In the genomic region with DNA sequence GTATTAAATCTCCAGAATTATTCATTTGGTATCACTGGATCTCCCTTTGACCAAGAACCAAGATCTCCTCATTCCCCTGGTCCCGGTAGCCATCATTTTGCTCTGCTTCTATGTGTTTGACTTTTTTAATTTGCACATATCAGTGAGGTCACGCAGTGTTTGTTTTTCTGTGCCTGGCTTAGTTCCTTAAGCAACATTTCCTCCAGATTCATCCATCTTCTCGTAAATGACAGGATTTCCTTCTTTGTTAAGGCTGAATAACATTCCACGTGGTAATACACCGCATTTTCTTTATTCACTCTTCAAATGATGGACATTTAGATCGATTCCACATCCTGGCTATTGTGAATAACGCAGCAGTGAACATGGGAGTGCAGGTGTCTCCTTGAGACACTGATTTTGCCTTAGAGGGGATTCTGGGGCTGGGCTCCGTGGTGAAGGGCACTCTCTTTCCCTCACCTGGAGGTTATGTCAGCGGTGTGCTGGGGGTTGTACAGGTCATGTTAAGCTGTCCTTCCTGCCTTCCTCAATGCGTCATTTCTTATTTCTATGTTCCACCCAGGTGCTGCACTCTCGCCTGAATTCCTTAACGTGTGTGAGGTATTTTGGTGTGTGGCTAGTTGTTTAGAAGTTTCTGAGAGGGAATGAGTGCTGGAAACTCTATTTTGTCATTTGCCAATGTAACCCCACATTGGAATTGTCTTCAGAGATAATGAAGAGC, we compare ENCODE assay signal across 22 cellular contexts.
DNase-seq lines count a peak whose midpoint lies in the region; ATAC-seq and TF ChIP-seq lines count a peak whose summit lies in the region.
"Had no signal": no experiment of that assay in that cellular context is flagged by ENCODE, and none has a peak within 500 bp of the region (broad histone marks: within the 10 kb centered on the region; RNA-seq: fewer than 3 reads in every experiment).

No MANE protein-coding gene starts in this region.

- H3K36me3 ChIP-seq in IMR-90 (ENCODE audit: control insufficient read depth, insufficient read depth, low read length) = peaks cover 2% of the 10 kb centered on the region; the same call in 1 of the 2 replicates
- H3K36me3 ChIP-seq in sigmoid colon = no peaks in the 10 kb centered on the region
- no peaks in the 10 kb centered on the region for H3K36me3 ChIP-seq in mesendoderm (ENCODE audit: control insufficient read depth, insufficient read depth, low read length)
- H3K36me3 ChIP-seq: WERI-Rb-1 had no signal

- POLR2A ChIA-PET in IMR-90 (lab: Charles Lee; ENCODE audit: unreplicated experiment) = no interaction called here

- peaks cover 51% of the 10 kb centered on the region for H3K4me1 Mint-ChIP-seq in chondrocyte (ENCODE audit: low read depth)

- no peak overlapping the region for H2BK15ac ChIP-seq in IMR-90 (ENCODE audit: low read depth, low read length)
- no peak overlapping the region for H2BK15ac ChIP-seq in mesendoderm (replicated peaks; ENCODE audit: low read depth)

- H3K4me1 ChIP-seq in IMR-90 (ENCODE audit: control insufficient read depth, insufficient read depth, low read length) (peaks cover 9% of the 10 kb centered on the region), sigmoid colon (peaks cover 0 to 89% (median 64%) of the 10 kb centered on the region in 4 donors), mesendoderm (ENCODE audit: control insufficient read depth, low read depth, low read length) (no peaks in the 10 kb centered on the region)

- in situ Hi-C loops in IMR-90 (cut with MboI; ENCODE audit: low sequenced_read_pairs) = no loop called here

- no peak overlapping the region for H3K4me3 ChIP-seq in IMR-90 (ENCODE audit: insufficient read depth, low read depth, low read length)
- no peak overlapping the region for H3K4me3 ChIP-seq in sigmoid colon
- no peak overlapping the region for H3K4me3 ChIP-seq in mesendoderm (ENCODE audit: low read length)

- WGBS in IMR-90 (ENCODE audit: extremely low coverage in 2 of 2, insufficient read length in 1 of 2), 2 experiments = no CpG with 5 or more reads among the region's 12 CpGs
- WGBS in sigmoid colon, 2 donors = 80 to 84% methylated on average over 12 of the region's 12 CpGs
- no CpG with 5 or more reads among the region's 12 CpGs for WGBS in mesendoderm (ENCODE audit: extremely low coverage, insufficient coverage, low lambda C conversion rate)

- H3K9me3 ChIP-seq in IMR-90 (ENCODE audit: control insufficient read depth, insufficient read depth, low read length) = no peaks in the 10 kb centered on the region
- no peaks in the 10 kb centered on the region for H3K9me3 ChIP-seq in sigmoid colon

- H4K5ac ChIP-seq in IMR-90 (ENCODE audit: low read depth, low read length) (no peak overlapping the region), mesendoderm (ENCODE audit: low read length) (no peak overlapping the region)

- H3K27me3 ChIP-seq in IMR-90 (ENCODE audit: control insufficient read depth, insufficient read depth, low read length) (no peaks in the 10 kb centered on the region), sigmoid colon (no peaks in the 10 kb centered on the region), mesendoderm (ENCODE audit: insufficient read depth, low read length, poor library complexity) (no peaks in the 10 kb centered on the region)

- TF ChIP-seq POLR2A in IMR-90 (IDR thresholded peaks at IDR 0.05; ENCODE audit: low read depth, low read length) = no peak
- TF ChIP-seq POLR2A in sigmoid colon (IDR thresholded peaks at IDR 0.05) = no peak

- H3K27ac Mint-ChIP-seq in chondrocyte (ENCODE audit: unreplicated experiment) = peak overlapping the region; percentile 45
- H3K27ac Mint-ChIP-seq: activated CD8-positive, alpha-beta T cell treated with anti-CD3 and anti-CD28 coated beads, Interleukin-2, amount 10 ng/mL, durations not matched to agents 7 days and 5 days; activated T-helper 17 cell treated with anti-CD3 and anti-CD28 coated beads, Interleukin-2, amount 50 U/mL, for 72 hours; T-cell had no signal

- H3K18ac ChIP-seq in IMR-90 (ENCODE audit: low read depth, low read length) = no peak overlapping the region
- no peak overlapping the region for H3K18ac ChIP-seq in mesendoderm (ENCODE audit: low read length)

- no peaks in the 10 kb centered on the region for H3K79me2 ChIP-seq in mesendoderm (ENCODE audit: control insufficient read depth, insufficient read depth, low read length)

- H2AK9ac ChIP-seq in IMR-90 (replicated peaks; ENCODE audit: low read depth, low read length, poor library complexity) = no peak overlapping the region

- H4K8ac ChIP-seq in IMR-90 (ENCODE audit: low read depth in 2 of 2, low read length in 2 of 2) (no peak overlapping the region), mesendoderm (ENCODE audit: low read depth, low read length) (no peak overlapping the region)

- H3K9me1 ChIP-seq in IMR-90 (ENCODE audit: insufficient read depth, low read length) = peaks cover 24% of the 10 kb centered on the region

- H2AK5ac ChIP-seq in IMR-90 (ENCODE audit: low read depth, low read length) = no peak overlapping the region
- H2AK5ac ChIP-seq in mesendoderm (ENCODE audit: low read length) = no peak overlapping the region

- H3K9ac ChIP-seq in IMR-90 (ENCODE audit: low read depth, low read length) (no peak overlapping the region), mesendoderm (ENCODE audit: low read length) (no peak overlapping the region)

- BruUV-seq in IMR-90 (replicated peaks; lab: Mats Ljungman, UMichigan) = no TSS peak

- H2BK5ac ChIP-seq in IMR-90 (ENCODE audit: low read depth, low read length, poor library complexity, severe bottlenecking) (no peak overlapping the region), mesendoderm (ENCODE audit: low read length) (no peak overlapping the region)

- H3K4ac ChIP-seq in IMR-90 (ENCODE audit: low read depth, low read length) = no peak overlapping the region
- no peak overlapping the region for H3K4ac ChIP-seq in mesendoderm (ENCODE audit: low read depth, low read length)

- H3K4me2 ChIP-seq in IMR-90 (ENCODE audit: low read depth, low read length) (no peak overlapping the region), mesendoderm (ENCODE audit: low read length) (no peak overlapping the region)

- H3K36me3 Mint-ChIP-seq in chondrocyte (ENCODE audit: low read depth) = peaks cover 6% of the 10 kb centered on the region

- H4K20me1 ChIP-seq in IMR-90 (ENCODE audit: insufficient read depth, low read length) = peaks cover 56% of the 10 kb centered on the region

- intact Hi-C loops in IMR-90 (cut with micrococcal nuclease) = no loop called here
- intact Hi-C loops in sigmoid colon (cut with DNase I) = no loop called here

- H3K27me3 Mint-ChIP-seq in chondrocyte (ENCODE audit: low read depth) = no peaks in the 10 kb centered on the region
- H3K27me3 Mint-ChIP-seq: activated T-helper 17 cell treated with anti-CD3 and anti-CD28 coated beads, Interleukin-2, amount 50 U/mL, for 72 hours; T-cell had no signal

- H3K23ac ChIP-seq in IMR-90 (ENCODE audit: low read depth, low read length) = no peak overlapping the region
- no peak overlapping the region for H3K23ac ChIP-seq in mesendoderm (ENCODE audit: low read length)

- H3K14ac ChIP-seq in IMR-90 (replicated peaks; ENCODE audit: low read depth, low read length) = no peak overlapping the region

- H3K56ac ChIP-seq in IMR-90 (ENCODE audit: extremely low read depth, insufficient read depth, low read length) (no peak overlapping the region), mesendoderm (ENCODE audit: low read length) (no peak overlapping the region)

- H2BK120ac ChIP-seq in IMR-90 (ENCODE audit: low read depth, low read length) (no peak overlapping the region), mesendoderm (ENCODE audit: low read depth, low read length) (no peak overlapping the region)

- TF ChIP-seq CTCF in IMR-90 (conservative IDR thresholded peaks at IDR 0.05; ENCODE audit: low read depth, low read length) (no peak), chondrocyte (IDR thresholded peaks at IDR 0.05) (no peak), sigmoid colon (IDR thresholded peaks at IDR 0.05) (no peak)

- TF ChIP-seq RAD21 in IMR-90 (IDR thresholded peaks at IDR 0.05; ENCODE audit: low read length) = no peak

- H3K4me3 Mint-ChIP-seq in chondrocyte (ENCODE audit: unreplicated experiment) = no peak overlapping the region
- H3K4me3 Mint-ChIP-seq: activated CD8-positive, alpha-beta T cell treated with anti-CD3 and anti-CD28 coated beads, Interleukin-2, amount 10 ng/mL, durations not matched to agents 7 days and 5 days; activated T-helper 17 cell treated with anti-CD3 and anti-CD28 coated beads, Interleukin-2, amount 50 U/mL, for 72 hours; T-cell had no signal

- CTCF ChIA-PET in IMR-90 (lab: Yijun Ruan, JAX) = interaction anchor here (0.5 to 0.7 kb wide), 3 partner anchors 33 to 240 kb away, joined by 6 to 8 read pairs (median 6); no protein-coding TSS in a partner anchor

- no peak overlapping the region for H2AFZ ChIP-seq in IMR-90 (replicated peaks; ENCODE audit: low read length, poor library complexity)

- no peak for TF ChIP-seq EP300 in sigmoid colon (IDR thresholded peaks at IDR 0.05)

- no peak overlapping the region for H2BK20ac ChIP-seq in IMR-90 (ENCODE audit: low read depth, low read length)

- no peak overlapping the region for H3K27ac ChIP-seq in IMR-90 (ENCODE audit: insufficient read depth, low read length)
- H3K27ac ChIP-seq in sigmoid colon = peak overlapping the region; percentile 29 to 73 (median 66)
- no peak overlapping the region for H3K27ac ChIP-seq in mesendoderm (ENCODE audit: low read depth, low read length)
- H3K27ac ChIP-seq: WERI-Rb-1 had no signal

- DNase-seq in IMR-90 (peak; percentile 39), chondrocyte (ENCODE audit: low spot score) (no peak), iris pigment epithelial cell (ENCODE audit: low read depth) (peak; percentile 93), sigmoid colon (no peak), NCI-H1092 treated with DMSO at 0.1 percent for 48 hours (lab: John Stamatoyannopoulos, UW) (no peak), NCI-H2081 (lab: John Stamatoyannopoulos, UW) (no peak), mesendoderm (no peak)
- DNase-seq: activated CD8-positive, alpha-beta T cell treated with anti-CD3 and anti-CD28 coated beads, Interleukin-2, amount 10 ng/mL, durations not matched to agents 7 days and 5 days; COR-L47; cortex of kidney; GF-D8; hypothalamus; left colon; NCI-H1436; NCI-H2227 treated with DMSO at 0.1 percent for 48 hours; posterior cingulate gyrus; stimulated activated naive CD8-positive, alpha-beta T cell treated with anti-CD3 and anti-CD28 coated beads, Interleukin-15, Interleukin-2, amounts not matched to agents 100 U/mL and 50 U/mL, for 24 hours; T-cell; WERI-Rb-1 had no signal

- H3K9me3 Mint-ChIP-seq in chondrocyte (ENCODE audit: low read depth) = no peaks in the 10 kb centered on the region
- H3K9me3 Mint-ChIP-seq: activated T-helper 17 cell treated with anti-CD3 and anti-CD28 coated beads, Interleukin-2, amount 50 U/mL, for 72 hours; T-cell had no signal

- no peak overlapping the region for H4K91ac ChIP-seq in IMR-90 (ENCODE audit: insufficient read depth, low read depth, low read length)

- ATAC-seq in IMR-90 (ENCODE audit: low read depth) (no peak), HG02973 (IDR thresholded peaks at IDR 0.05; ENCODE audit: unreplicated experiment) (no peak)
- ATAC-seq: activated CD8-positive, alpha-beta T cell treated with anti-CD3 and anti-CD28 coated beads, Interleukin-2, amount 10 ng/mL, durations not matched to agents 7 days and 5 days; activated T-helper 17 cell treated with anti-CD3 and anti-CD28 coated beads, Interleukin-2, amount 50 U/mL, for 72 hours; left colon; Right ventricle myocardium inferior; stimulated activated naive CD8-positive, alpha-beta T cell treated with anti-CD3 and anti-CD28 coated beads, Interleukin-15, Interleukin-2, amounts not matched to agents 100 U/mL and 50 U/mL, for 24 hours; T-cell had no signal

- dilution Hi-C loops in IMR-90 (cut with HindIII; ENCODE audit: low sequenced_read_pairs, unreplicated experiment) = no loop called here

- H3K79me1 ChIP-seq in IMR-90 (ENCODE audit: low read depth in 1 of 2, low read length in 2 of 2) (peaks cover 51 to 83% of the 10 kb centered on the region in 2 experiments), mesendoderm (ENCODE audit: low read length) (peaks cover 5% of the 10 kb centered on the region)

Comparison
In these comparisons a context has a peak if more than half of its experiments do, and no peak if none do; other contexts are left out.
1. DNase-seq: peak in IMR-90 (single experiment) and iris pigment epithelial cell (single experiment); none in chondrocyte (single experiment), sigmoid colon (single experiment), NCI-H1092 treated with DMSO at 0.1 percent for 48 hours (single experiment), NCI-H2081 (0 of 2) and mesendoderm (single experiment).
2. H3K27ac ChIP-seq: peak in sigmoid colon (4 of 4); none in IMR-90 (single experiment) and mesendoderm (single experiment).